26 cellular contexts compared by ENCODE assay signal in genomic region chr10:103307594-103307993, GRCh38. TPM values are rescaled to one million over a fixed set of nuclear protein-coding genes. Genes with fewer than 3 reads are reported as not detected.
DNase-seq lines count a peak whose midpoint lies in the region; ATAC-seq, FAIRE-seq and TF ChIP-seq lines count a peak whose summit lies in the region.
"Had no signal": no experiment of that assay in that cellular context is flagged by ENCODE, and none has a peak within 500 bp of the region (broad histone marks: within the 10 kb centered on the region; RNA-seq: fewer than 3 reads in every experiment).

No MANE protein-coding gene starts in this region.

- no peaks in the 10 kb centered on the region for H3K9me3 ChIP-seq in RWPE2 (ENCODE audit: severe bottlenecking)
- no peaks in the 10 kb centered on the region for H3K9me3 ChIP-seq in mucosa of descending colon
- H3K9me3 ChIP-seq: BE2C, BLaER1 had no signal

- no peak for FAIRE-seq in GM12892 (lab: Jason Lieb, UNC)
- FAIRE-seq: A204.1, GM12878 had no signal

- H3K27ac ChIP-seq in RWPE2 (ENCODE audit: poor library complexity, severe bottlenecking) = no peak overlapping the region
- H3K27ac ChIP-seq: BLaER1 had no signal

- no peaks in the 10 kb centered on the region for H3K27me3 Mint-ChIP-seq in activated naive CD4-positive, alpha-beta T cell treated with anti-CD3 and anti-CD28 coated beads for 36 hours (ENCODE audit: low read depth)
- H3K27me3 Mint-ChIP-seq: CD4-positive, alpha-beta memory T cell; CD4-positive, CD25-positive, alpha-beta regulatory T cell; CD8-positive, alpha-beta memory T cell had no signal

- no peak for TF ChIP-seq POLR2A in GM12892 (IDR thresholded peaks at IDR 0.05; ENCODE audit: low read depth, low read length)

- H3K36me3 Mint-ChIP-seq in activated naive CD4-positive, alpha-beta T cell treated with anti-CD3 and anti-CD28 coated beads for 36 hours (ENCODE audit: low read depth) = peaks cover 22% of the 10 kb centered on the region

- CTCF ChIA-PET in activated naive CD4-positive, alpha-beta T cell treated with anti-CD3 and anti-CD28 coated beads for 36 hours (lab: Charles Lee) = interaction anchor here (0.8 kb wide), 1 partner anchor 8 kb away, joined by 3 read pairs; no protein-coding TSS in a partner anchor

- H3K4me1 Mint-ChIP-seq in activated naive CD4-positive, alpha-beta T cell treated with anti-CD3 and anti-CD28 coated beads for 36 hours (ENCODE audit: low read depth) = no peaks in the 10 kb centered on the region
- H3K4me1 Mint-ChIP-seq: CD14-positive monocyte; CD4-positive, alpha-beta memory T cell; CD4-positive, CD25-positive, alpha-beta regulatory T cell; CD8-positive, alpha-beta memory T cell had no signal

- peaks cover 58% of the 10 kb centered on the region for H3K36me3 ChIP-seq in RWPE2 (ENCODE audit: low read depth)
- no peaks in the 10 kb centered on the region for H3K36me3 ChIP-seq in mucosa of descending colon (ENCODE audit: low read depth)

- intact Hi-C loops in left colon (cut with DNase I, micrococcal nuclease) = no loop called here
- intact Hi-C loops in mucosa of descending colon (cut with DNase I, micrococcal nuclease) = no loop called here
- intact Hi-C loops in activated naive CD4-positive, alpha-beta T cell treated with anti-CD3 and anti-CD28 coated beads for 36 hours (cut with micrococcal nuclease) = no loop called here

- H3K27ac Mint-ChIP-seq in activated naive CD4-positive, alpha-beta T cell treated with anti-CD3 and anti-CD28 coated beads for 36 hours = no peak overlapping the region
- H3K27ac Mint-ChIP-seq: CD14-positive monocyte; CD4-positive, alpha-beta memory T cell had no signal

- H3K27me3 ChIP-seq in RWPE2 (ENCODE audit: insufficient read depth, poor library complexity, severe bottlenecking) = no peaks in the 10 kb centered on the region
- H3K27me3 ChIP-seq: BE2C, BLaER1 had no signal

- H3K4me3 Mint-ChIP-seq in activated naive CD4-positive, alpha-beta T cell treated with anti-CD3 and anti-CD28 coated beads for 36 hours = no peak overlapping the region
- H3K4me3 Mint-ChIP-seq: CD14-positive monocyte; CD4-positive, alpha-beta memory T cell; CD4-positive, CD25-positive, alpha-beta regulatory T cell; CD8-positive, alpha-beta memory T cell had no signal

- DNase-seq in RWPE2 (ENCODE audit: low spot score) = no peak
- peak; percentile 17 for DNase-seq in epithelial cell of esophagus (ENCODE audit: low read depth)
- no peak for DNase-seq in left colon
- DNase-seq in mucosa of descending colon = no peak
- no peak for DNase-seq in kidney tubule cell (ENCODE audit: low spot score)
- DNase-seq in GM12892 (ENCODE audit: insufficient read length) = no peak
- no peak for DNase-seq in activated naive CD4-positive, alpha-beta T cell treated with anti-CD3 and anti-CD28 coated beads for 36 hours
- DNase-seq: 8988T; ACHN; BE2C; C1 segment of cervical spinal cord; CD4-positive, alpha-beta memory T cell; CD4-positive, CD25-positive, alpha-beta regulatory T cell; CD8-positive, alpha-beta memory T cell; COR-L47; DMS 273 treated with DMSO at 0.1 percent for 48 hours; DMS153; DMS53; DMS79; DND-41; EL; GDM1 had no signal

- ATAC-seq in RWPE2 (ENCODE audit: low read depth) (peak; percentile 56; the same call in 2 of the 3 replicates), left colon (peak; percentile 37), mucosa of descending colon (peak; percentile 66)
- ATAC-seq: GM12878 had no signal

- TF ChIP-seq CTCF in RWPE2 (IDR thresholded peaks at IDR 0.05; ENCODE audit: poor library complexity, severe bottlenecking) (no peak), epithelial cell of esophagus (IDR thresholded peaks at IDR 0.05; ENCODE audit: insufficient read depth, low read depth, low read length, missing control alignments) (no peak), mucosa of descending colon (IDR thresholded peaks at IDR 0.05) (no peak)

- H3K4me3 ChIP-seq in RWPE2 (ENCODE audit: severe bottlenecking) = no peak overlapping the region
- no peak overlapping the region for H3K4me3 ChIP-seq in epithelial cell of esophagus (ENCODE audit: low read length)
- no peak overlapping the region for H3K4me3 ChIP-seq in mucosa of descending colon
- H3K4me3 ChIP-seq: BLaER1, GM12878 had no signal

- H3K4me1 ChIP-seq in RWPE2 (ENCODE audit: insufficient read depth, poor library complexity, severe bottlenecking) (no peaks in the 10 kb centered on the region), mucosa of descending colon (ENCODE audit: low read depth) (no peaks in the 10 kb centered on the region)
- H3K4me1 ChIP-seq: BE2C, BLaER1 had no signal

- no peaks in the 10 kb centered on the region for H3K9me3 Mint-ChIP-seq in activated naive CD4-positive, alpha-beta T cell treated with anti-CD3 and anti-CD28 coated beads for 36 hours
- H3K9me3 Mint-ChIP-seq: CD14-positive monocyte; CD4-positive, alpha-beta memory T cell; CD4-positive, CD25-positive, alpha-beta regulatory T cell; CD8-positive, alpha-beta memory T cell had no signal

RNA-seq across cellular contexts. Expression of gene INA, which starts 30.7 kb away (rescaled TPM):
- total RNA-seq in left colon (under 1 TPM; 0.18 to 0.78 TPM), mucosa of descending colon (1 to 10 TPM in 1 of 3 donors, under 1 TPM in 2; 0.34 to 6.8 (median 0.55) TPM)
- 1.5 TPM for polyA plus RNA-seq in GM12892 (2012; ENCODE audit: missing spikeins)
- total RNA-seq in activated naive CD4-positive, alpha-beta T cell treated with anti-CD3 and anti-CD28 coated beads for 36 hours = under 1 TPM; 0.10 TPM
- total RNA-seq: CD4-positive, alpha-beta memory T cell; CD4-positive, CD25-positive, alpha-beta regulatory T cell; GM12878 had no signal
- polyA plus RNA-seq: CD14-positive monocyte; CD4-positive, alpha-beta memory T cell; CD4-positive, CD25-positive, alpha-beta regulatory T cell; CD8-positive, alpha-beta memory T cell had no signal

RNA-seq across cellular contexts. Expression of gene PCGF6, which starts 43.3 kb away (rescaled TPM):
- total RNA-seq in left colon (1 to 10 TPM; 6.5 to 6.7 TPM), mucosa of descending colon (10 to 100 TPM in 1 of 3 donors, 1 to 10 TPM in 2; 5.2 to 10.6 (median 5.7) TPM)
- polyA plus RNA-seq in GM12892 (2012; ENCODE audit: missing spikeins) = 11.6 TPM
- total RNA-seq in activated naive CD4-positive, alpha-beta T cell treated with anti-CD3 and anti-CD28 coated beads for 36 hours = 10 to 100 TPM; 10.6 to 10.7 TPM
